Comparison of ENCODE assay signal across 31 cellular contexts in genomic region chr10:2414562-2414961, GRCh38.
"Had no signal": no experiment of that assay in that cellular context is flagged by ENCODE, and none has a peak within 500 bp of the region (broad histone marks: within the 10 kb centered on the region; RNA-seq: fewer than 3 reads in every experiment).

No MANE protein-coding gene starts in this region.

- DNase-seq: natural killer cell; occipital lobe; ovary; posterior cingulate gyrus; psoas muscle; right cardiac atrium; spleen; stimulated activated CD4-positive, alpha-beta T cell treated with anti-CD3 and anti-CD28 coated beads, Interleukin-12 subunit alpha, Interleukin-12 subunit beta, amount 100 ng/mL, for 4 hours; stimulated activated CD4-positive, alpha-beta T cell treated with anti-CD3 and anti-CD28 coated beads, Interleukin-1b, Interleukin-23, amount 100 ng/mL, for 48 hours; stimulated activated CD4-positive, alpha-beta T cell treated with anti-CD3 and anti-CD28 coated beads, Interleukin-4, amount 100 ng/mL, for 1 hour; stimulated activated CD4-positive, alpha-beta T cell treated with anti-CD3 and anti-CD28 coated beads, Interleukin-4, amount 100 ng/mL, for 4 hours; stimulated activated CD8-positive, alpha-beta memory T cell treated with anti-CD3 and anti-CD28 coated beads, Interleukin-4, amount 100 ng/mL, for 48 hours; stimulated activated naive CD4-positive, alpha-beta T cell; stimulated activated naive CD8-positive, alpha-beta T cell treated with anti-CD3 and anti-CD28 coated beads, Interleukin-15, amount 100 ng/mL, for 72 hours; stimulated activated naive CD8-positive, alpha-beta T cell treated with anti-CD3 and anti-CD28 coated beads, Interleukin-15, Interleukin-2, amounts not matched to agents 100 U/mL and 50 U/mL, for 24 hours; substantia nigra; testis; tibial artery; transverse colon; upper lobe of right lung; uterus had no signal

- H3K27ac ChIP-seq: neural progenitor cell, ovary, parathyroid adenoma, psoas muscle, skin epidermis, spleen, suprapubic skin, testis, tibial artery, transverse colon, upper lobe of right lung, uterus had no signal

- ATAC-seq: natural killer cell; psoas muscle; right cardiac atrium; sciatic nerve; stimulated activated memory B cell treated with anti-CD40 and anti-IgM and Interleukin-4, amounts not matched to agents 10 μg/mL and 1 μg/mL and 100 μg/mL, for 72 hours; stimulated activated naive CD8-positive, alpha-beta T cell treated with anti-CD3 and anti-CD28 coated beads, Interleukin-15, amount 100 ng/mL, for 72 hours; stimulated activated naive CD8-positive, alpha-beta T cell treated with anti-CD3 and anti-CD28 coated beads, Interleukin-15, Interleukin-2, amounts not matched to agents 100 U/mL and 50 U/mL, for 24 hours; upper lobe of right lung had no signal

- H3K4me2 ChIP-seq: neural progenitor cell, smooth muscle cell had no signal

- H3K27me3 ChIP-seq: neural progenitor cell, ovary, spleen, suprapubic skin, testis, tibial artery, transverse colon, upper lobe of right lung, uterus had no signal

- H2AFZ ChIP-seq: neural progenitor cell, parathyroid adenoma had no signal

- H3K79me2 ChIP-seq: parathyroid adenoma had no signal

- H3K27me3 Mint-ChIP-seq: progenitor cell of endocrine pancreas; stimulated activated memory B cell treated with anti-CD40 and anti-IgM and Interleukin-4, amounts not matched to agents 10 μg/mL and 1 μg/mL and 100 μg/mL, for 72 hours; stimulated activated naive CD8-positive, alpha-beta T cell treated with anti-CD3 and anti-CD28 coated beads, Interleukin-15, amount 100 ng/mL, for 72 hours had no signal

- H3K9me3 Mint-ChIP-seq: type B pancreatic cell had no signal

- H3K36me3 ChIP-seq: neural progenitor cell, ovary, spleen, suprapubic skin, tibial artery, transverse colon, upper lobe of right lung, uterus had no signal

- H3K9ac ChIP-seq: neural progenitor cell, parathyroid adenoma had no signal

- H3K27ac Mint-ChIP-seq: natural killer cell; nephron; neural progenitor cell; progenitor cell of endocrine pancreas; stimulated activated memory B cell treated with anti-CD40 and anti-IgM and Interleukin-4, amounts not matched to agents 10 μg/mL and 1 μg/mL and 100 μg/mL, for 72 hours; stimulated activated naive CD8-positive, alpha-beta T cell treated with anti-CD3 and anti-CD28 coated beads, Interleukin-15, amount 100 ng/mL, for 72 hours; type B pancreatic cell had no signal

- H3K4me1 ChIP-seq: neural progenitor cell, parathyroid adenoma, psoas muscle, spleen, suprapubic skin, testis, transverse colon, upper lobe of right lung, uterus had no signal

- H3K4me1 Mint-ChIP-seq: natural killer cell; nephron; neural progenitor cell; stimulated activated memory B cell treated with anti-CD40 and anti-IgM and Interleukin-4, amounts not matched to agents 10 μg/mL and 1 μg/mL and 100 μg/mL, for 72 hours; stimulated activated naive CD8-positive, alpha-beta T cell treated with anti-CD3 and anti-CD28 coated beads, Interleukin-15, amount 100 ng/mL, for 72 hours had no signal

- H3K36me3 Mint-ChIP-seq: natural killer cell; neural progenitor cell; stimulated activated memory B cell treated with anti-CD40 and anti-IgM and Interleukin-4, amounts not matched to agents 10 μg/mL and 1 μg/mL and 100 μg/mL, for 72 hours; type B pancreatic cell had no signal

- H3K4me3 ChIP-seq: neural progenitor cell, ovary, psoas muscle, skin epidermis, smooth muscle cell, spleen, suprapubic skin, testis, tibial artery, transverse colon, upper lobe of right lung, uterus had no signal

- H3K4me3 Mint-ChIP-seq: natural killer cell; nephron; neural progenitor cell; stimulated activated memory B cell treated with anti-CD40 and anti-IgM and Interleukin-4, amounts not matched to agents 10 μg/mL and 1 μg/mL and 100 μg/mL, for 72 hours; stimulated activated naive CD8-positive, alpha-beta T cell treated with anti-CD3 and anti-CD28 coated beads, Interleukin-15, amount 100 ng/mL, for 72 hours; type B pancreatic cell had no signal

- H3K9me3 ChIP-seq: ovary, psoas muscle, suprapubic skin, testis, tibial artery, transverse colon, upper lobe of right lung, uterus had no signal
